In the genomic region with DNA sequence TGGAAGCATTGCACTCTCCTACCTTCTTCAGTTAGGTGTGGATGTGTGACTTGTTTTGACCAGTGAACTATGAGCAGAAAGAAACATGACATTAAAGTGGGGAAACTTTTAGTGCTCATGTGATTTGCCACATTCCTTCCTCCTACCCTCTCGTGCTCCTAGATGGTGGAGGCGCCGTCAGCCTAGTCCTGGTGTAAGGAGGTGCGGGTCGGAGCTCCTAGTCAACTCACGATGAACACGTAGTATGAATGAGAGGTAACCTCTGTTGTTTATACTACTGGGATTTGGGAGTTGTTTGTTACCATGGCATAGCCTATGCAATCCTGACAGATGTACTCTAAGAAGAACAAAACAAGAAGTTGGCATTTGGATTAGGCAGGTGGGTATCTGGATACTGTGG, we compare ENCODE assay signal across 21 cellular contexts.
"Had no signal": no experiment of that assay in that cellular context is flagged by ENCODE, and none has a peak within 500 bp of the region (broad histone marks: within the 10 kb centered on the region; RNA-seq: fewer than 3 reads in every experiment).

No MANE protein-coding gene starts in this region.

- ATAC-seq: body of pancreas; gastroesophageal sphincter; naive thymus-derived CD4-positive, alpha-beta T cell; stimulated activated effector memory CD8-positive, alpha-beta T cell treated with anti-CD3 and anti-CD28 coated beads, Interleukin-12 subunit alpha, Interleukin-12 subunit beta, amount 100 ng/mL, for 72 hours had no signal

- H3K27ac Mint-ChIP-seq: activated naive CD8-positive, alpha-beta T cell treated with anti-CD3 and anti-CD28 coated beads, Interleukin-2, amount 10 ng/mL, durations not matched to agents 7 days and 5 days; immature natural killer cell; naive thymus-derived CD4-positive, alpha-beta T cell had no signal

- DNase-seq: activated CD4-positive, alpha-beta T cell treated with anti-CD3 and anti-CD28 coated beads, Interleukin-2, amount 50 U/mL, for 4 hours; activated gamma-delta T cell treated with Interleukin-2 at 50 U/mL for 16 hours; activated naive CD8-positive, alpha-beta T cell treated with anti-CD3 and anti-CD28 coated beads, Interleukin-2, amount 10 ng/mL, durations not matched to agents 7 days and 5 days; activated T-cell treated with anti-CD3 and anti-CD28 coated beads for 4 hours; amygdala; body of pancreas; central memory CD4-positive, alpha-beta T cell; colonic mucosa; heart right ventricle; immature natural killer cell; mesendoderm; naive thymus-derived CD4-positive, alpha-beta T cell; stimulated activated CD4-positive, alpha-beta T cell treated with anti-CD3 and anti-CD28 coated beads, Interleukin-4, amount 100 ng/mL, for 1 hour; T1000; transverse colon had no signal

- H3K4me3 ChIP-seq: body of pancreas, colonic mucosa, esophagus muscularis mucosa, gastroesophageal sphincter, heart right ventricle, pancreas, smooth muscle cell, transverse colon had no signal

- H3K9me3 Mint-ChIP-seq: immature natural killer cell had no signal

- H3K4me3 Mint-ChIP-seq: activated naive CD8-positive, alpha-beta T cell treated with anti-CD3 and anti-CD28 coated beads, Interleukin-2, amount 10 ng/mL, durations not matched to agents 7 days and 5 days; activated T-helper 1 cell treated with anti-CD3 and anti-CD28 coated beads, Interleukin-12 subunit alpha, Interleukin-12 subunit beta, Interleukin-2, Interleukin-4 antibody, amounts not matched to agents 30 ng/mL and 10 ng/mL and 1 ng/mL, durations not matched to agents 14 hours and 24 hours and 36 hours; immature natural killer cell; naive thymus-derived CD4-positive, alpha-beta T cell; stimulated activated effector memory CD8-positive, alpha-beta T cell treated with anti-CD3 and anti-CD28 coated beads, Interleukin-12 subunit alpha, Interleukin-12 subunit beta, amount 100 ng/mL, for 72 hours had no signal

- H3K27me3 ChIP-seq: body of pancreas, colonic mucosa, esophagus muscularis mucosa, gastroesophageal sphincter, heart right ventricle, pancreas, transverse colon had no signal

- H3K9me3 ChIP-seq: body of pancreas, colonic mucosa, esophagus muscularis mucosa, gastroesophageal sphincter, pancreas, transverse colon had no signal

- H3K36me3 ChIP-seq: colonic mucosa, esophagus muscularis mucosa, gastroesophageal sphincter, heart right ventricle, pancreas, transverse colon had no signal

- H3K27me3 Mint-ChIP-seq: activated naive CD8-positive, alpha-beta T cell treated with anti-CD3 and anti-CD28 coated beads, Interleukin-2, amount 10 ng/mL, durations not matched to agents 7 days and 5 days; naive thymus-derived CD4-positive, alpha-beta T cell had no signal

- H3K4me1 ChIP-seq: colonic mucosa had no signal

- H3K27ac ChIP-seq: colonic mucosa, esophagus muscularis mucosa, transverse colon had no signal
